8 cellular contexts compared by ENCODE assay signal in genomic region chr5:143014017-143014651, GRCh38.
DNase-seq lines count a peak whose midpoint lies in the region; ATAC-seq and TF ChIP-seq lines count a peak whose summit lies in the region.

No MANE protein-coding gene starts in this region.

- no peak for TF ChIP-seq POLR2A in erythroblast (IDR thresholded peaks at IDR 0.05; ENCODE audit: low read length)

- DNase-seq in Right ventricle myocardium superior: peak; percentile 53
- DNase-seq in left cardiac atrium: no peak
- DNase-seq in OCI-M1 (lab: John Stamatoyannopoulos, UW): peak; percentile 47
- DNase-seq in erythroblast (lab: John Stamatoyannopoulos, UW): peak; percentile 50 to 70
- peak; percentile 43 for DNase-seq in stimulated activated CD4-positive, alpha-beta T cell treated with anti-CD3 and anti-CD28 coated beads, Interleukin-4, amount 100 ng/mL, for 24 hours

- intact Hi-C loops in Right ventricle myocardium superior (cut with DNase I) (no loop called here), left cardiac atrium (cut with DNase I) (no loop called here)

- ATAC-seq in Right ventricle myocardium superior (ENCODE audit: poor library complexity): no peak
- no peak for ATAC-seq in left cardiac atrium
- no peak for ATAC-seq in GM18867 (IDR thresholded peaks at IDR 0.05; ENCODE audit: unreplicated experiment)
- no peak for ATAC-seq in HG03097 (IDR thresholded peaks at IDR 0.05; ENCODE audit: low FRiP score, unreplicated experiment)
- no peak for ATAC-seq in GM21515 (IDR thresholded peaks at IDR 0.05; ENCODE audit: unreplicated experiment)
